Comparison of ENCODE assay signal across 25 cellular contexts in genomic region chr5:135114759-135115158, GRCh38.
"Had no signal": no experiment of that assay in that cellular context is flagged by ENCODE, and none has a peak within 500 bp of the region (broad histone marks: within the 10 kb centered on the region; RNA-seq: fewer than 3 reads in every experiment).

No MANE protein-coding gene starts in this region.

- H3K4me1 Mint-ChIP-seq: immature natural killer cell; naive thymus-derived CD4-positive, alpha-beta T cell; stimulated activated effector memory CD8-positive, alpha-beta T cell treated with anti-CD3 and anti-CD28 coated beads, Interleukin-12 subunit alpha, Interleukin-12 subunit beta, amount 100 ng/mL, for 72 hours had no signal

- H3K27me3 ChIP-seq: esophagus muscularis mucosa, right atrium auricular region, stomach, thyroid gland, vagina had no signal

- H3K27ac Mint-ChIP-seq: effector memory CD8-positive, alpha-beta T cell; immature natural killer cell; naive thymus-derived CD4-positive, alpha-beta T cell; stimulated activated effector memory CD8-positive, alpha-beta T cell treated with anti-CD3 and anti-CD28 coated beads, Interleukin-12 subunit alpha, Interleukin-12 subunit beta, amount 100 ng/mL, for 72 hours had no signal

- H3K36me3 Mint-ChIP-seq: immature natural killer cell; naive thymus-derived CD4-positive, alpha-beta T cell; stimulated activated effector memory CD8-positive, alpha-beta T cell treated with anti-CD3 and anti-CD28 coated beads, Interleukin-12 subunit alpha, Interleukin-12 subunit beta, amount 100 ng/mL, for 72 hours had no signal

- H3K4me3 ChIP-seq: coronary artery, esophagus muscularis mucosa, lung, prostate gland, right atrium auricular region, smooth muscle cell, stomach, thyroid gland, vagina had no signal

- H3K4me1 ChIP-seq: prostate gland, right atrium auricular region, thyroid gland had no signal

- H3K27ac ChIP-seq: coronary artery, esophagus muscularis mucosa, prostate gland, right atrium auricular region, thyroid gland, vagina had no signal

- H3K9me3 Mint-ChIP-seq: effector memory CD8-positive, alpha-beta T cell; immature natural killer cell; naive thymus-derived CD4-positive, alpha-beta T cell; nephron; stimulated activated effector memory CD8-positive, alpha-beta T cell treated with anti-CD3 and anti-CD28 coated beads, Interleukin-12 subunit alpha, Interleukin-12 subunit beta, amount 100 ng/mL, for 72 hours had no signal

- H3K4me3 Mint-ChIP-seq: effector memory CD8-positive, alpha-beta T cell; immature natural killer cell; naive thymus-derived CD4-positive, alpha-beta T cell; nephron; stimulated activated effector memory CD8-positive, alpha-beta T cell treated with anti-CD3 and anti-CD28 coated beads, Interleukin-12 subunit alpha, Interleukin-12 subunit beta, amount 100 ng/mL, for 72 hours had no signal

- DNase-seq: effector memory CD8-positive, alpha-beta T cell; hypothalamus; immature natural killer cell; islet precursor cell; kidney glomerular epithelial cell; mesendoderm; midbrain; naive thymus-derived CD4-positive, alpha-beta T cell; nucleus accumbens; stimulated activated CD4-positive, alpha-beta T cell treated with anti-CD3 and anti-CD28 coated beads, Interleukin-2, amount 100 ng/mL, for 24 hours; stimulated activated CD4-positive, alpha-beta T cell treated with anti-CD3 and anti-CD28 coated beads, Interleukin-4, amount 100 ng/mL, for 24 hours; stimulated activated naive CD4-positive, alpha-beta T cell treated with Interleukin-2 at 50 U/mL for 16 hours; stomach; thyroid gland; trophoblast cell had no signal

- ATAC-seq: effector memory CD8-positive, alpha-beta T cell; naive thymus-derived CD4-positive, alpha-beta T cell; sciatic nerve; stimulated activated effector memory CD8-positive, alpha-beta T cell treated with anti-CD3 and anti-CD28 coated beads, Interleukin-12 subunit alpha, Interleukin-12 subunit beta, amount 100 ng/mL, for 72 hours had no signal
